ENCODE assay signal across 8 cellular contexts in genomic region chr10:130300608-130301025, GRCh38.
DNase-seq lines count a peak whose midpoint lies in the region; ATAC-seq and TF ChIP-seq lines count a peak whose summit lies in the region.

No MANE protein-coding gene starts in this region.

- 19 to 63% methylated on average over 23 of the region's 23 CpGs for WGBS in sigmoid colon, 2 donors

- peaks cover 2 to 5% (median 3%) of the 10 kb centered on the region in 3 donors for H3K27me3 Mint-ChIP-seq in CD14-positive monocyte (ENCODE audit: low read depth in 3 of 3)

- no peaks in the 10 kb centered on the region for H3K36me3 Mint-ChIP-seq in CD14-positive monocyte

- no peak overlapping the region for H3K27ac Mint-ChIP-seq in CD14-positive monocyte

- H3K27ac ChIP-seq in left lung (peak overlapping the region; percentile 59 to 87), subcutaneous abdominal adipose tissue (ENCODE audit: low read depth, low read length) (no peak overlapping the region), sigmoid colon (peak overlapping the region in 2 of 4 donors; percentile 72 to 73)

- H3K9me3 Mint-ChIP-seq in CD14-positive monocyte, result peaks cover 17 to 68% (median 59%) of the 10 kb centered on the region in 7 donors

- no peak for TF ChIP-seq POLR2A in sigmoid colon (IDR thresholded peaks at IDR 0.05)

- peak overlapping the region in 1 of 2 donors; percentile 60 for H3K4me3 Mint-ChIP-seq in CD14-positive monocyte

- peak overlapping the region; percentile 41 to 53 for H3K4me3 ChIP-seq in left lung
- peak overlapping the region in 3 of 5 donors; percentile 54 to 74 (median 68) for H3K4me3 ChIP-seq in subcutaneous abdominal adipose tissue (ENCODE audit: low read depth in 1 of 5, low read length in 5 of 5)
- H3K4me3 ChIP-seq in sigmoid colon, result peak overlapping the region in 2 of 4 donors; percentile 43 to 44

- TF ChIP-seq CTCF in CD14-positive monocyte (IDR thresholded peaks at IDR 0.05) (no peak), left lung (IDR thresholded peaks at IDR 0.05) (no peak), sigmoid colon (IDR thresholded peaks at IDR 0.05) (no peak)

- H3K27me3 ChIP-seq in left lung (peaks cover 0 to 13% of the 10 kb centered on the region in 2 donors), subcutaneous abdominal adipose tissue (ENCODE audit: control insufficient read depth in 5 of 5, insufficient read depth in 4 of 5, low read length in 5 of 5) (no peaks in the 10 kb centered on the region), sigmoid colon (no peaks in the 10 kb centered on the region)

- ATAC-seq in HG03354 (IDR thresholded peaks at IDR 0.05; ENCODE audit: poor library complexity, severe bottlenecking, unreplicated experiment), result peak; percentile 49
- ATAC-seq in left lung, result peak; percentile 61

- intact Hi-C loops in CD14-positive monocyte (cut with micrococcal nuclease), result no loop called here
- intact Hi-C loops in left lung (cut with DNase I), result no loop called here
- intact Hi-C loops in sigmoid colon (cut with DNase I), result no loop called here

- H3K36me3 ChIP-seq in left lung (no peaks in the 10 kb centered on the region), subcutaneous abdominal adipose tissue (ENCODE audit: control insufficient read depth in 5 of 5, insufficient read depth in 5 of 5, low read length in 5 of 5) (no peaks in the 10 kb centered on the region), sigmoid colon (no peaks in the 10 kb centered on the region)

- TF ChIP-seq EP300 in sigmoid colon (IDR thresholded peaks at IDR 0.05), result no peak

- peak overlapping the region in 3 of 5 donors; percentile 24 to 64 (median 53) for H3K9ac ChIP-seq in subcutaneous abdominal adipose tissue (ENCODE audit: low read length in 5 of 5)

- H3K4me1 Mint-ChIP-seq in CD14-positive monocyte, result peaks cover 4% of the 10 kb centered on the region

- DNase-seq in CD14-positive monocyte (ENCODE audit: low spot score), result peak; percentile 45
- peak; percentile 2 for DNase-seq in activated T-helper 1 cell treated with Interleukin-2 at 50 U/mL for 16 hours (ENCODE audit: low read depth)
- peak; percentile 34 to 84 for DNase-seq in left lung
- no peak for DNase-seq in sigmoid colon
- no peak for DNase-seq in NCI-H2107 treated with DMSO at 0.1 percent for 48 hours (lab: John Stamatoyannopoulos, UW; ENCODE audit: unreplicated experiment)
- no peak for DNase-seq in NCI-H524 treated with DMSO at 0.1 percent for 48 hours (lab: John Stamatoyannopoulos, UW)

- H3K9me3 ChIP-seq in left lung (peaks cover 0 to 67% of the 10 kb centered on the region in 2 donors), subcutaneous abdominal adipose tissue (ENCODE audit: control insufficient read depth in 5 of 5, low read length in 5 of 5) (peaks cover 24 to 50% (median 44%) of the 10 kb centered on the region in 5 donors), sigmoid colon (peaks cover 0 to 26% (median 11%) of the 10 kb centered on the region in 4 donors)

- H3K4me1 ChIP-seq in left lung, result peaks cover 0 to 8% of the 10 kb centered on the region in 2 donors
- H3K4me1 ChIP-seq in subcutaneous abdominal adipose tissue (ENCODE audit: control insufficient read depth in 5 of 5, insufficient read depth in 5 of 5, low read length in 5 of 5), result peaks cover 0 to 19% (median 0%) of the 10 kb centered on the region in 5 donors
- no peaks in the 10 kb centered on the region for H3K4me1 ChIP-seq in sigmoid colon

Comparison
In these comparisons a context has a peak if more than half of its experiments do, and no peak if none do; other contexts are left out.
1. DNase-seq: peak in CD14-positive monocyte (single experiment), activated T-helper 1 cell treated with Interleukin-2 at 50 U/mL for 16 hours (single experiment) and left lung (2 of 2); none in sigmoid colon (single experiment), NCI-H2107 treated with DMSO at 0.1 percent for 48 hours (single experiment) and NCI-H524 treated with DMSO at 0.1 percent for 48 hours (single experiment).